In genomic region chr21:25939396-25939761, GRCh38 we compare ENCODE assay signal across 15 cellular contexts.
"Had no signal": no experiment of that assay in that cellular context is flagged by ENCODE, and none has a peak within 500 bp of the region (broad histone marks: within the 10 kb centered on the region; RNA-seq: fewer than 3 reads in every experiment).

No MANE protein-coding gene starts in this region.

- H3K9me3 ChIP-seq: adrenal gland, prostate gland, right atrium auricular region, suprapubic skin, transverse colon, vagina had no signal

- H3K27ac Mint-ChIP-seq: activated naive CD4-positive, alpha-beta T cell treated with anti-CD3 and anti-CD28 coated beads, Interleukin-2, amount 50 U/mL, for 72 hours; immature natural killer cell had no signal

- DNase-seq: activated CD4-positive, CD25-positive, alpha-beta regulatory T cell treated with anti-CD3 and anti-CD28 coated beads, Interleukin-2, amount 50 U/mL, for 72 hours; activated gamma-delta T cell; central memory CD4-positive, alpha-beta T cell; immature natural killer cell; stimulated activated CD4-positive, alpha-beta T cell treated with anti-CD3 and anti-CD28 coated beads, Interleukin-2, amount 100 ng/mL, for 24 hours; stimulated activated naive CD4-positive, alpha-beta T cell treated with Interleukin-2 at 50 U/mL for 16 hours; transverse colon had no signal

- H3K9me3 Mint-ChIP-seq: activated naive CD4-positive, alpha-beta T cell treated with anti-CD3 and anti-CD28 coated beads, Interleukin-2, amount 50 U/mL, for 72 hours; immature natural killer cell had no signal

- H3K4me3 Mint-ChIP-seq: immature natural killer cell, neural crest cell had no signal

- H3K36me3 ChIP-seq: adrenal gland, prostate gland, right atrium auricular region, suprapubic skin, transverse colon, vagina had no signal

- H3K4me3 ChIP-seq: adrenal gland, lung, prostate gland, right atrium auricular region, suprapubic skin, transverse colon, vagina had no signal

- H3K36me3 Mint-ChIP-seq: activated naive CD4-positive, alpha-beta T cell treated with anti-CD3 and anti-CD28 coated beads, Interleukin-2, amount 50 U/mL, for 72 hours; immature natural killer cell had no signal

- H3K27ac ChIP-seq: adrenal gland, suprapubic skin, transverse colon had no signal

- H3K27me3 ChIP-seq: adrenal gland, right atrium auricular region, suprapubic skin, transverse colon, vagina had no signal
